ENCODE assay signal across 8 cellular contexts in the genomic region with DNA sequence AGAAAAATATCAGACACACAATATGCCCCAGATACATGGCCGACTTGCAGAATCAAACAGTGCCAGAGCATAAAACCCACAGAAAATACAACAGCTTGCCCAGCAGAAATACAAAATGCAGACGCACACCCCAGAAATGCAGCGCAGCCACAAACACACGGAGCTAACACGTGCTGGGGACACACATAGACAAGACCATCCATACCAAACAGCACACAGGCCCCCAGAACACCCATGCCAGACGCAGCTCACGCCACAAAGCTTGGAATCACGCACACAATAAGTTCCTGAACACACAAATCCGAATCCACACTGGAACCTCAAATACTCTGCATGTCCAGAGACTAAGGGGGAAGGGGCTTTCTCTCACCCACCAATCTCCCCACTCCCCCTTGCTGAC. TPM values are rescaled to one million over a fixed set of nuclear protein-coding genes. Genes with fewer than 3 reads are reported as not detected.
DNase-seq lines count a peak whose midpoint lies in the region; ATAC-seq and TF ChIP-seq lines count a peak whose summit lies in the region.

No MANE protein-coding gene starts in this region.

- peak overlapping the region; percentile 83; the same call in 1 of the 3 replicates for H2BK15ac ChIP-seq in IMR-90 (ENCODE audit: low read depth, low read length)

- H2BK20ac ChIP-seq in IMR-90 (ENCODE audit: low read depth, low read length), result 0 out of 2 replicates have a peak overlapping the region, but pooled peaks have one; percentile 40

- 100% methylated on average over 1 of the region's 9 CpGs; no CpG with 5 or more reads in 1 of the 2 experiments for WGBS in IMR-90 (ENCODE audit: extremely low coverage in 2 of 2, insufficient read length in 1 of 2), 2 experiments

- H3K27ac ChIP-seq in CD8-positive, alpha-beta memory T cell (ENCODE audit: low read depth, low read length), result peak overlapping the region; percentile 80
- H3K27ac ChIP-seq in IMR-90 (ENCODE audit: insufficient read depth, low read length), result peak overlapping the region; percentile 58

- H3K4me3 Mint-ChIP-seq in CD8-positive, alpha-beta memory T cell, result peak overlapping the region; percentile 71 to 89 (median 76)
- H3K4me3 Mint-ChIP-seq in MCF 10A (ENCODE audit: unreplicated experiment), result peak overlapping the region; percentile 71
- peak overlapping the region; percentile 26 to 71 (median 68) for H3K4me3 Mint-ChIP-seq in nephron

- H3K36me3 Mint-ChIP-seq in CD8-positive, alpha-beta memory T cell, result peaks cover 17 to 66% (median 25%) of the 10 kb centered on the region in 3 donors
- peaks cover 28% of the 10 kb centered on the region for H3K36me3 Mint-ChIP-seq in MCF 10A (ENCODE audit: insufficient read depth, unreplicated experiment)
- peaks cover 24% of the 10 kb centered on the region for H3K36me3 Mint-ChIP-seq in nephron (ENCODE audit: low read depth)

- H3K4me1 ChIP-seq in CD8-positive, alpha-beta memory T cell (ENCODE audit: insufficient read depth, low read length), result peaks cover 65% of the 10 kb centered on the region
- peaks cover 56% of the 10 kb centered on the region for H3K4me1 ChIP-seq in IMR-90 (ENCODE audit: control insufficient read depth, insufficient read depth, low read length)

- TF ChIP-seq POLR2A in IMR-90 (IDR thresholded peaks at IDR 0.05; ENCODE audit: low read depth, low read length), result no peak; the same call in 1 of the 2 replicates

- H3K9me3 Mint-ChIP-seq in CD8-positive, alpha-beta memory T cell, result peaks cover 0 to 5% (median 0%) of the 10 kb centered on the region in 5 donors
- H3K9me3 Mint-ChIP-seq in MCF 10A (ENCODE audit: unreplicated experiment) (no peaks in the 10 kb centered on the region), nephron (no peaks in the 10 kb centered on the region)

- peak overlapping the region; percentile 64 for H3K4me3 ChIP-seq in CD8-positive, alpha-beta memory T cell (ENCODE audit: low read length)
- no peak overlapping the region for H3K4me3 ChIP-seq in IMR-90 (ENCODE audit: insufficient read depth, low read depth, low read length)

- H2AK5ac ChIP-seq in IMR-90 (ENCODE audit: low read depth, low read length), result peak overlapping the region; percentile 97

- H3K4me1 Mint-ChIP-seq in CD8-positive, alpha-beta memory T cell, result peaks cover 66 to 81% (median 67%) of the 10 kb centered on the region in 3 donors
- peaks cover 56% of the 10 kb centered on the region for H3K4me1 Mint-ChIP-seq in MCF 10A (ENCODE audit: insufficient read depth, unreplicated experiment)
- H3K4me1 Mint-ChIP-seq in nephron, result peaks cover 65% of the 10 kb centered on the region

- no peak for TF ChIP-seq RAD21 in IMR-90 (IDR thresholded peaks at IDR 0.05; ENCODE audit: low read length)

- peaks cover 48% of the 10 kb centered on the region for H4K20me1 ChIP-seq in IMR-90 (ENCODE audit: insufficient read depth, low read length)

- H4K5ac ChIP-seq in IMR-90 (ENCODE audit: low read depth, low read length), result peak overlapping the region; percentile 66

- peaks cover 15 to 60% of the 10 kb centered on the region in 2 experiments for H3K79me1 ChIP-seq in IMR-90 (ENCODE audit: low read depth in 1 of 2, low read length in 2 of 2)

- DNase-seq in CD8-positive, alpha-beta memory T cell, result peak in 1 of 5 donors; percentile 35
- no peak for DNase-seq in IMR-90
- DNase-seq in MCF 10A (ENCODE audit: unreplicated experiment), result no peak
- no peak for DNase-seq in NCI-H1436 (lab: John Stamatoyannopoulos, UW)
- no peak for DNase-seq in activated CD8-positive, alpha-beta memory T cell treated with anti-CD3 and anti-CD28 coated beads, Interleukin-2, amount 50 U/mL, for 4 hours
- DNase-seq in central memory CD4-positive, alpha-beta T cell, result no peak

- H3K23ac ChIP-seq in IMR-90 (ENCODE audit: low read depth, low read length), result peak overlapping the region; percentile 96

- H3K14ac ChIP-seq in IMR-90 (replicated peaks; ENCODE audit: low read depth, low read length), result peak overlapping the region; percentile 83

- no peak overlapping the region for H3K56ac ChIP-seq in IMR-90 (ENCODE audit: extremely low read depth, insufficient read depth, low read length)

- H3K18ac ChIP-seq in IMR-90 (ENCODE audit: low read depth, low read length), result peak overlapping the region; percentile 26

- H3K36me3 ChIP-seq in CD8-positive, alpha-beta memory T cell (ENCODE audit: insufficient read depth, low read length), result peaks cover 18% of the 10 kb centered on the region
- H3K36me3 ChIP-seq in IMR-90 (ENCODE audit: control insufficient read depth, insufficient read depth, low read length), result peaks cover 29% of the 10 kb centered on the region

- H4K8ac ChIP-seq in IMR-90 (ENCODE audit: low read depth in 2 of 2, low read length in 2 of 2), result peak overlapping the region; percentile 47 to 72; a peak in 3 of 4 replicates

- intact Hi-C loops in IMR-90 (cut with micrococcal nuclease), result no loop called here
- intact Hi-C loops in MCF 10A (cut with micrococcal nuclease), result loop anchor here (2.0 to 10.0 kb wide), 2 partner anchors 26 to 248 kb away; a partner anchor contains a TSS

- H4K91ac ChIP-seq in IMR-90 (ENCODE audit: insufficient read depth, low read depth, low read length), result peak overlapping the region; percentile 89

- peak overlapping the region; percentile 19; the same call in 1 of the 2 replicates for H3K9ac ChIP-seq in IMR-90 (ENCODE audit: low read depth, low read length)

- peak overlapping the region; percentile 91 for H2AK9ac ChIP-seq in IMR-90 (replicated peaks; ENCODE audit: low read depth, low read length, poor library complexity)

- in situ Hi-C loops in IMR-90 (cut with MboI; ENCODE audit: low sequenced_read_pairs), result no loop called here

- POLR2A ChIA-PET in CD8-positive, alpha-beta memory T cell (lab: Charles Lee), result interaction anchor here (0.9 to 4.5 kb wide), 8 partner anchors 20 to 63 kb away, joined by 3 to 54 read pairs (median 12); a partner anchor contains a TSS
- POLR2A ChIA-PET in IMR-90 (lab: Charles Lee; ENCODE audit: unreplicated experiment) (no interaction called here), MCF 10A (lab: Yijun Ruan, JAX) (interaction anchor here (0.9 to 2.7 kb wide), 11 partner anchors 9 to 72 kb away, joined by 3 to 20 read pairs (median 11); a partner anchor contains a TSS)

- peak overlapping the region; percentile 9; the same call in 1 of the 2 replicates for H3K4me2 ChIP-seq in IMR-90 (ENCODE audit: low read depth, low read length)

- no peaks in the 10 kb centered on the region for H3K9me3 ChIP-seq in CD8-positive, alpha-beta memory T cell (ENCODE audit: low read length)
- no peaks in the 10 kb centered on the region for H3K9me3 ChIP-seq in IMR-90 (ENCODE audit: control insufficient read depth, insufficient read depth, low read length)

- CTCF ChIA-PET in CD8-positive, alpha-beta memory T cell (lab: Charles Lee), result interaction anchor here (0.8 to 4.0 kb wide), 7 partner anchors 10 to 63 kb away, joined by 3 to 33 read pairs (median 4); a partner anchor contains a TSS
- CTCF ChIA-PET in IMR-90 (lab: Yijun Ruan, JAX), result no interaction called here
- CTCF ChIA-PET in MCF 10A (lab: Yijun Ruan, JAX), result interaction anchor here (1.1 to 1.4 kb wide), 2 partner anchors 16 to 75 kb away, joined by 3 to 4 read pairs; no protein-coding TSS in a partner anchor

- H2BK5ac ChIP-seq in IMR-90 (ENCODE audit: low read depth, low read length, poor library complexity, severe bottlenecking), result peak overlapping the region; percentile 58

- H2AFZ ChIP-seq in IMR-90 (replicated peaks; ENCODE audit: low read length, poor library complexity), result peak overlapping the region; percentile 75

- H3K27me3 ChIP-seq in CD8-positive, alpha-beta memory T cell (ENCODE audit: insufficient read depth, low read length, poor library complexity, severe bottlenecking), result no peaks in the 10 kb centered on the region
- H3K27me3 ChIP-seq in IMR-90 (ENCODE audit: control insufficient read depth, insufficient read depth, low read length), result no peaks in the 10 kb centered on the region

- no TSS peak for BruUV-seq in IMR-90 (replicated peaks; lab: Mats Ljungman, UMichigan)
- TSS peak; percentile 73 for BruUV-seq in MCF 10A (replicated peaks; lab: Mats Ljungman, UMichigan)

- peaks cover 33% of the 10 kb centered on the region for H3K9me1 ChIP-seq in IMR-90 (ENCODE audit: insufficient read depth, low read length)

- peaks cover 0 to 9% of the 10 kb centered on the region in 2 donors for H3K27me3 Mint-ChIP-seq in CD8-positive, alpha-beta memory T cell
- no peaks in the 10 kb centered on the region for H3K27me3 Mint-ChIP-seq in MCF 10A (ENCODE audit: insufficient read depth, unreplicated experiment)
- peaks cover 4% of the 10 kb centered on the region for H3K27me3 Mint-ChIP-seq in nephron (ENCODE audit: low read depth)

- H2BK120ac ChIP-seq in IMR-90 (ENCODE audit: low read depth, low read length), result peak overlapping the region; percentile 77

- TF ChIP-seq CTCF in IMR-90 (conservative IDR thresholded peaks at IDR 0.05; ENCODE audit: low read depth, low read length) (no peak), MCF 10A (IDR thresholded peaks at IDR 0.05; ENCODE audit: unreplicated experiment) (no peak), nephron (IDR thresholded peaks at IDR 0.05; ENCODE audit: unreplicated experiment in 3 of 3) (no peak)

- dilution Hi-C loops in IMR-90 (cut with HindIII; ENCODE audit: low sequenced_read_pairs, unreplicated experiment), result no loop called here

- peak overlapping the region; percentile 89 for H3K4ac ChIP-seq in IMR-90 (ENCODE audit: low read depth, low read length)

- ATAC-seq in IMR-90 (ENCODE audit: low read depth), result no peak
- ATAC-seq in HG03565 (IDR thresholded peaks at IDR 0.05; ENCODE audit: unreplicated experiment), result no peak

- peak overlapping the region; percentile 91 to 100 (median 99) for H3K27ac Mint-ChIP-seq in CD8-positive, alpha-beta memory T cell
- H3K27ac Mint-ChIP-seq in MCF 10A (ENCODE audit: low read depth, unreplicated experiment), result peak overlapping the region; percentile 41
- peak overlapping the region; percentile 78 to 96 (median 89) for H3K27ac Mint-ChIP-seq in nephron

RNA-seq across cellular contexts. Expression of a gene that starts 17.1 kb away (rescaled TPM):
- 10 to 100 TPM; 31.7 to 32.1 TPM for total RNA-seq in CD8-positive, alpha-beta memory T cell
- 29.7 TPM for polyA plus RNA-seq in CD8-positive, alpha-beta memory T cell
- total RNA-seq in IMR-90 (2012; rRNA removed) (4.1 and 5.8 TPM in 2 replicates), MCF 10A (2022) (25.0 and 28.5 TPM in 2 replicates)
- 11.0 and 11.9 TPM in 2 replicates for polyA plus RNA-seq in IMR-90 (2012; rRNA removed)
- polyA plus RNA-seq in IMR-90 (2012; cell fraction: cytosol; rRNA removed), result 8.9 and 11.5 TPM in 2 replicates
- 14.3 and 15.7 TPM in 2 replicates for polyA plus RNA-seq in IMR-90 (2012; cell fraction: nucleus; rRNA removed; ENCODE audit: low replicate concordance)

RNA-seq across cellular contexts. Expression of a gene that starts 26.6 kb away (rescaled TPM):
- 100 to 1,000 TPM; 152 to 161 TPM for total RNA-seq in CD8-positive, alpha-beta memory T cell
- polyA plus RNA-seq in CD8-positive, alpha-beta memory T cell, result 104 TPM
- total RNA-seq in IMR-90 (2012; rRNA removed) (3.2 and 3.9 TPM in 2 replicates), MCF 10A (2022) (27.8 and 33.7 TPM in 2 replicates)
- 26.7 and 27.8 TPM in 2 replicates for polyA plus RNA-seq in IMR-90 (2012; rRNA removed)
- 26.6 and 36.6 TPM in 2 replicates for polyA plus RNA-seq in IMR-90 (2012; cell fraction: cytosol; rRNA removed)
- polyA plus RNA-seq in IMR-90 (2012; cell fraction: nucleus; rRNA removed; ENCODE audit: low replicate concordance), result 47.5 and 90.5 TPM in 2 replicates

RNA-seq across cellular contexts. Expression of a gene that starts 36.9 kb away (rescaled TPM):
- 1 to 10 TPM; 8.5 to 9.7 TPM for total RNA-seq in CD8-positive, alpha-beta memory T cell
- 15.4 TPM for polyA plus RNA-seq in CD8-positive, alpha-beta memory T cell
- total RNA-seq in IMR-90 (2012; rRNA removed) (4.7 and 6.1 TPM in 2 replicates), MCF 10A (2022) (5.5 and 5.7 TPM in 2 replicates)
- 9.7 and 11.5 TPM in 2 replicates for polyA plus RNA-seq in IMR-90 (2012; rRNA removed)
- polyA plus RNA-seq in IMR-90 (2012; cell fraction: cytosol; rRNA removed), result 10.3 and 13.1 TPM in 2 replicates
- 4.0 and 7.2 TPM in 2 replicates for polyA plus RNA-seq in IMR-90 (2012; cell fraction: nucleus; rRNA removed; ENCODE audit: low replicate concordance)

RNA-seq across cellular contexts. Expression of a gene that starts 49.3 kb away (rescaled TPM):
- 1 to 10 TPM; 2.6 to 3.8 TPM for total RNA-seq in CD8-positive, alpha-beta memory T cell
- polyA plus RNA-seq in CD8-positive, alpha-beta memory T cell, result 3.7 TPM
- total RNA-seq in IMR-90 (2012; rRNA removed) (1.4 and 1.9 TPM in 2 replicates), MCF 10A (2022) (6.1 and 8.3 TPM in 2 replicates)
- polyA plus RNA-seq in IMR-90 (2012; rRNA removed), result 4.8 and 5.5 TPM in 2 replicates
- polyA plus RNA-seq in IMR-90 (2012; cell fraction: cytosol; rRNA removed), result 4.8 and 7.3 TPM in 2 replicates
- polyA plus RNA-seq in IMR-90 (2012; cell fraction: nucleus; rRNA removed; ENCODE audit: low replicate concordance), result 28.2 and 31.9 TPM in 2 replicates

Comparison
In these comparisons a context has a peak if more than half of its experiments do, and no peak if none do; other contexts are left out.
1. H3K27ac Mint-ChIP-seq: peak in every context shown above with its lines; median percentile 99 in CD8-positive, alpha-beta memory T cell; 89 in nephron; 41 in MCF 10A.